Comparison of ENCODE assay signal across 2 cellular contexts in genomic region chr4:3122081-3122563, GRCh38.
TF ChIP-seq lines count a peak whose summit lies in the region.

No MANE protein-coding gene starts in this region.

TF ChIP-seq in liver, 16 proteins besides CTCF, POLR2A, EP300 and RAD21 (continued from another document):
- TF ChIP-seq MAX (IDR thresholded peaks at IDR 0.05) (peak; percentile 37), FOXA2 (IDR thresholded peaks at IDR 0.05) (no peak), NR2F2 (IDR thresholded peaks at IDR 0.05) (peak; percentile 30), SP1 (IDR thresholded peaks at IDR 0.05) (peak; percentile 38), FOXA1 (IDR thresholded peaks at IDR 0.05) (no peak)
TF ChIP-seq in liver: peak in this region for 3.

TF ChIP-seq in HepG2, 621 proteins besides CTCF, POLR2A, EP300 and RAD21 (continued from another document):
- TF ChIP-seq SMC3 (IDR thresholded peaks at IDR 0.05; ENCODE audit: low read length) (no peak), TEAD3 (CRISPR knock-in tag; optimal IDR thresholded peaks at IDR 0.05; ENCODE audit: borderline replicate concordance) (no peak), ZSCAN12 (CRISPR knock-in tag; IDR thresholded peaks at IDR 0.05) (no peak), ZNF264 (CRISPR knock-in tag; IDR thresholded peaks at IDR 0.05) (no peak), GPBP1L1 (CRISPR knock-in tag; IDR thresholded peaks at IDR 0.05) (no peak)
